ENCODE assay signal across 1 cellular context in the genomic region with DNA sequence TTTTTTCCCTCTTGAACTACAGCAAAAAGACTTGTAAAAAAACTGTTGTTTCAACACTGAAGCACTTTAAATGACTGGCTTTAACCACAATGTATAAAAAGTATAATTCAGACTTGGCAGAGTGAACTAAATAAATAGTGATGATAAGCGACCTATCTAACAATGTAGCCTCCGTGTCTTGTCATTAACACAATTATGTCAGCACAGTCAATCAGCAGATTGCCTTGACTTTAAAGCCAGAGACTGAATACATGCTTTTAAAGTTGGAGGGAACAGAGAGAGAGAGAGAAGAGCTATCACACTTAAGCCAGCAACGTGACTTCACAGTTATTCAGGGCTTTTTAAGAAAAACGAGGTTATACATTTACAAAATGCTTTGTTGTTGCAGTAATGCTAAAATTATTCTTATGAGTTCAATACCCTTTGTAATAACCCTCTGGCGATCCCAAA.
TF ChIP-seq lines count a peak whose summit lies in the region.

No MANE protein-coding gene starts in this region.

TF ChIP-seq in IMR-90, 13 proteins besides CTCF, POLR2A, EP300 and RAD21 (continued from another document):
- no peak for TF ChIP-seq FOS (IDR thresholded peaks at IDR 0.05; ENCODE audit: low read depth, low read length)
- TF ChIP-seq SMC3 (IDR thresholded peaks at IDR 0.05; ENCODE audit: low read depth, low read length) = no peak
